Comparison of ENCODE assay signal across 10 cellular contexts in the genomic region with DNA sequence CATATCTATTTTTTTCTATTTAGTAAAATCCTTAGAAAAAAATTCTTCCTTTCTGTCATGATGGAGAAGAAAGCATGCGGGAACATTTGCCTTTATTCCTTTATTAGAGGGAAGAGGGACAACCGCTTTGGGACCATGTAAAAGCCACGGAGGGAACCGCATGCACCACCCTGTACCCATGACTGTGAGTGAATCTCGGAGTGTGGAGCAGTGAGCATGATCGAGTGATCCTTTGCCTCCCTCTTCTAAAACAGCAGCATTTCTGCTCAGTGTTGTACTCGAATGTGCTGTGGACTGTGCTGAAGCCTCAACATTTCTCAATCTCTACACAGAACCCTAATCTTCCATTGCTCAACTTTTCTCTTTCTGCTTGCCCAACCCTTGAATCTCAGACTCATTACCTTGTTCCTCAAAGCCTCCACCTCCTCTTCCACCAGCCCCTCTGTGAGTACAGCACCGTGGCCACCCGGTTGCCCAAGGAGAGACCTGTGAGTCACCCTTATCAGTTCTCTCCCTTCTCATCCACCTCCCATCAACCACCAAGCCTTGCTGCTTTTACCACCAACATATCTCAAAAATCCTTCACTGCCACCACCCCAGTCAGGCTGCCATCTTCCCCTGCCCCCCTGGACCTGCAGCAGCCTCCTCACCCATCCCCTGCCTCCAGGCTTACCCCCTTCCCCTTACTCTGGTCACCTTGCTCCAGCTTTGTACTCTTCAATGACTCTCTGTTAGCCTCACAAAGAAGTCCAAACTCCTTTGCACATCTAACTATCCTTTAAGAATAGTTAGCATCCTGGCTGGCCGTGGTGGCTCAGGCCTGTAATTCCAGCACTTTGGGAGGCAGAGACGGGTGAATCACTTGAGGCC.
DNase-seq lines count a peak whose midpoint lies in the region; ATAC-seq and TF ChIP-seq lines count a peak whose summit lies in the region.
"Had no signal": no experiment of that assay in that cellular context is flagged by ENCODE, and none has a peak within 500 bp of the region (broad histone marks: within the 10 kb centered on the region; RNA-seq: fewer than 3 reads in every experiment).

No MANE protein-coding gene starts in this region.

- CTCF ChIA-PET in IMR-90 (lab: Yijun Ruan, JAX) (no interaction called here), HEK293T (lab: Yijun Ruan, JAX) (no interaction called here)

- WGBS in IMR-90 (ENCODE audit: extremely low coverage in 2 of 2, insufficient read length in 1 of 2), 2 experiments = 50% methylated on average over 4 of the region's 11 CpGs; no CpG with 5 or more reads in 1 of the 2 experiments
- WGBS in right lobe of liver (ENCODE audit: insufficient coverage, low coverage, low lambda C conversion rate, missing lambda C conversion rate) = 64% methylated on average over 8 of the region's 11 CpGs
- 85 to 91% methylated on average over 11 of the region's 11 CpGs for WGBS in tibial nerve, 2 donors

- H3K79me1 ChIP-seq in IMR-90 (ENCODE audit: low read depth in 1 of 2, low read length in 2 of 2) = no peaks in the 10 kb centered on the region

- no peaks in the 10 kb centered on the region; the same call in 1 of the 2 replicates for H3K27me3 ChIP-seq in IMR-90 (ENCODE audit: control insufficient read depth, insufficient read depth, low read length)
- H3K27me3 ChIP-seq in right lobe of liver = no peaks in the 10 kb centered on the region
- H3K27me3 ChIP-seq in Karpas-422 (ENCODE audit: low read length) = no peaks in the 10 kb centered on the region
- no peaks in the 10 kb centered on the region for H3K27me3 ChIP-seq in tibial nerve
- H3K27me3 ChIP-seq: upper lobe of left lung had no signal

- no peak overlapping the region for H3K4me2 ChIP-seq in IMR-90 (ENCODE audit: low read depth, low read length)
- H3K4me2 ChIP-seq in Karpas-422 (ENCODE audit: low read depth, low read length, poor library complexity, severe bottlenecking) = no peak overlapping the region

- intact Hi-C loops in IMR-90 (cut with micrococcal nuclease) = no loop called here
- intact Hi-C loops in right lobe of liver (cut with DNase I) = no loop called here

- TF ChIP-seq CTCF in IMR-90 (conservative IDR thresholded peaks at IDR 0.05; ENCODE audit: low read depth, low read length) (no peak), right lobe of liver (IDR thresholded peaks at IDR 0.05) (no peak), tibial nerve (IDR thresholded peaks at IDR 0.05) (no peak)

- in situ Hi-C loops in IMR-90 (cut with MboI; ENCODE audit: low sequenced_read_pairs) = no loop called here

- peaks cover 6% of the 10 kb centered on the region for H3K27me3 Mint-ChIP-seq in activated T-cell treated with anti-CD3 and anti-CD28 coated beads, Interleukin-2, amount 50 U/mL, for 72 hours (ENCODE audit: low read depth)

- no peak overlapping the region for H3K18ac ChIP-seq in IMR-90 (ENCODE audit: low read depth, low read length)

- no peak for TF ChIP-seq RAD21 in IMR-90 (IDR thresholded peaks at IDR 0.05; ENCODE audit: low read length)

- H3K14ac ChIP-seq in IMR-90 (replicated peaks; ENCODE audit: low read depth, low read length) = no peak overlapping the region

- H4K91ac ChIP-seq in IMR-90 (ENCODE audit: insufficient read depth, low read depth, low read length) = no peak overlapping the region

- no peak overlapping the region for H2AK9ac ChIP-seq in IMR-90 (replicated peaks; ENCODE audit: low read depth, low read length, poor library complexity)

- ATAC-seq in IMR-90 (ENCODE audit: low read depth) = 0 out of 2 replicates have a peak, but pooled peaks have one; percentile 42
- ATAC-seq in activated T-cell treated with anti-CD3 and anti-CD28 coated beads, Interleukin-2, amount 50 U/mL, for 72 hours (replicated peaks in 1 of 2) = peak; percentile 84 to 89
- ATAC-seq in right lobe of liver = peak in 3 of 4 donors; percentile 33 to 60 (median 44)
- no peak for ATAC-seq in GM21619 (IDR thresholded peaks at IDR 0.05; ENCODE audit: unreplicated experiment)

- no peaks in the 10 kb centered on the region for H3K36me3 Mint-ChIP-seq in activated T-cell treated with anti-CD3 and anti-CD28 coated beads, Interleukin-2, amount 50 U/mL, for 72 hours (ENCODE audit: insufficient read depth in 2 of 2)

- H2BK20ac ChIP-seq in IMR-90 (ENCODE audit: low read depth, low read length) = no peak overlapping the region

- peaks cover 32% of the 10 kb centered on the region for H3K4me1 Mint-ChIP-seq in activated T-cell treated with anti-CD3 and anti-CD28 coated beads, Interleukin-2, amount 50 U/mL, for 72 hours (ENCODE audit: low read depth)

- H2BK120ac ChIP-seq in IMR-90 (ENCODE audit: low read depth, low read length) = no peak overlapping the region

- H3K9me1 ChIP-seq in IMR-90 (ENCODE audit: insufficient read depth, low read length) = peaks cover 11% of the 10 kb centered on the region

- no peak overlapping the region for H3K23ac ChIP-seq in IMR-90 (ENCODE audit: low read depth, low read length)

- TF ChIP-seq POLR2A in IMR-90 (IDR thresholded peaks at IDR 0.05; ENCODE audit: low read depth, low read length) (no peak), right lobe of liver (IDR thresholded peaks at IDR 0.05) (no peak), tibial nerve (IDR thresholded peaks at IDR 0.05) (no peak)

- dilution Hi-C loops in IMR-90 (cut with HindIII; ENCODE audit: low sequenced_read_pairs, unreplicated experiment) = no loop called here

- no peak overlapping the region for H3K4me3 ChIP-seq in IMR-90 (ENCODE audit: insufficient read depth, low read depth, low read length)
- no peak overlapping the region for H3K4me3 ChIP-seq in right lobe of liver
- H3K4me3 ChIP-seq in Karpas-422 (ENCODE audit: low read length) = no peak overlapping the region
- no peak overlapping the region for H3K4me3 ChIP-seq in tibial nerve
- H3K4me3 ChIP-seq: upper lobe of left lung had no signal

- H3K9ac ChIP-seq in IMR-90 (ENCODE audit: low read depth, low read length) = no peak overlapping the region
- no peak overlapping the region for H3K9ac ChIP-seq in Karpas-422 (ENCODE audit: low read length)

- H3K9me3 ChIP-seq in IMR-90 (ENCODE audit: control insufficient read depth, insufficient read depth, low read length) = no peaks in the 10 kb centered on the region
- no peaks in the 10 kb centered on the region for H3K9me3 ChIP-seq in right lobe of liver
- H3K9me3 ChIP-seq in Karpas-422 (ENCODE audit: low read length) = no peaks in the 10 kb centered on the region
- H3K9me3 ChIP-seq in tibial nerve = no peaks in the 10 kb centered on the region
- H3K9me3 ChIP-seq: upper lobe of left lung had no signal

- no peak overlapping the region for H4K8ac ChIP-seq in IMR-90 (ENCODE audit: low read depth in 2 of 2, low read length in 2 of 2)

- H3K36me3 ChIP-seq in IMR-90 (ENCODE audit: control insufficient read depth, insufficient read depth, low read length) (no peaks in the 10 kb centered on the region), right lobe of liver (no peaks in the 10 kb centered on the region), Karpas-422 (ENCODE audit: insufficient read depth, low read length) (no peaks in the 10 kb centered on the region), tibial nerve (peaks cover 0 to 12% (median 0%) of the 10 kb centered on the region in 3 donors)
- H3K36me3 ChIP-seq: upper lobe of left lung had no signal

- no peak overlapping the region for H3K4ac ChIP-seq in IMR-90 (ENCODE audit: low read depth, low read length)

- H3K9me3 Mint-ChIP-seq in activated T-cell treated with anti-CD3 and anti-CD28 coated beads, Interleukin-2, amount 50 U/mL, for 72 hours = no peaks in the 10 kb centered on the region

- no peaks in the 10 kb centered on the region for H4K20me1 ChIP-seq in IMR-90 (ENCODE audit: insufficient read depth, low read length)
- no peaks in the 10 kb centered on the region for H4K20me1 ChIP-seq in Karpas-422 (ENCODE audit: insufficient read depth, low read depth, low read length)

- BruUV-seq in IMR-90 (replicated peaks; lab: Mats Ljungman, UMichigan) = no TSS peak

- H3K27ac Mint-ChIP-seq in activated T-cell treated with anti-CD3 and anti-CD28 coated beads, Interleukin-2, amount 50 U/mL, for 72 hours = no peak overlapping the region

- H3K27ac ChIP-seq in IMR-90 (ENCODE audit: insufficient read depth, low read length) (no peak overlapping the region), right lobe of liver (no peak overlapping the region), Karpas-422 (ENCODE audit: low read length) (no peak overlapping the region), tibial nerve (no peak overlapping the region)
- H3K27ac ChIP-seq: upper lobe of left lung had no signal

- no peak overlapping the region for H3K4me3 Mint-ChIP-seq in activated T-cell treated with anti-CD3 and anti-CD28 coated beads, Interleukin-2, amount 50 U/mL, for 72 hours

- H3K4me1 ChIP-seq in IMR-90 (ENCODE audit: control insufficient read depth, insufficient read depth, low read length) = peaks cover 13% of the 10 kb centered on the region
- peaks cover 0 to 24% (median 3%) of the 10 kb centered on the region in 4 donors for H3K4me1 ChIP-seq in right lobe of liver
- H3K4me1 ChIP-seq in Karpas-422 (ENCODE audit: low read length) = no peaks in the 10 kb centered on the region
- H3K4me1 ChIP-seq in tibial nerve = peaks cover 0 to 14% (median 8%) of the 10 kb centered on the region in 4 donors
- H3K4me1 ChIP-seq: upper lobe of left lung had no signal

- H2AK5ac ChIP-seq in IMR-90 (ENCODE audit: low read depth, low read length) = no peak overlapping the region

- no peak overlapping the region for H3K56ac ChIP-seq in IMR-90 (ENCODE audit: extremely low read depth, insufficient read depth, low read length)

- POLR2A ChIA-PET in IMR-90 (lab: Charles Lee; ENCODE audit: unreplicated experiment) (no interaction called here), HEK293T (lab: Yijun Ruan, JAX) (no interaction called here)

- peak; percentile 63 for DNase-seq in CD1c-positive myeloid dendritic cell (ENCODE audit: extremely low spot score)
- DNase-seq in IMR-90 = peak; percentile 39
- peak; percentile 18 to 53 for DNase-seq in activated T-cell treated with anti-CD3 and anti-CD28 coated beads, Interleukin-2, amount 50 U/mL, for 72 hours
- no peak for DNase-seq in right lobe of liver
- DNase-seq in Karpas-422 = no peak
- no peak for DNase-seq in tibial nerve (ENCODE audit: low spot score in 2 of 2)
- DNase-seq in HEK293T (ENCODE audit: extremely low spot score) = no peak
- DNase-seq: RPMI8226, upper lobe of left lung had no signal

- H2AFZ ChIP-seq in IMR-90 (replicated peaks; ENCODE audit: low read length, poor library complexity) = no peak overlapping the region
- no peak overlapping the region for H2AFZ ChIP-seq in Karpas-422 (ENCODE audit: low read length)

- no peak for TF ChIP-seq EP300 in tibial nerve (IDR thresholded peaks at IDR 0.05)

- H4K5ac ChIP-seq in IMR-90 (ENCODE audit: low read depth, low read length) = no peak overlapping the region

- no peaks in the 10 kb centered on the region for H3K79me2 ChIP-seq in Karpas-422 (ENCODE audit: low read length)

- no peaks in the 10 kb centered on the region for H3K9me2 ChIP-seq in Karpas-422 (replicated peaks; ENCODE audit: insufficient read depth, low read length)

- no peak overlapping the region for H2BK15ac ChIP-seq in IMR-90 (ENCODE audit: low read depth, low read length)

- H2BK5ac ChIP-seq in IMR-90 (ENCODE audit: low read depth, low read length, poor library complexity, severe bottlenecking) = no peak overlapping the region

TF ChIP-seq in HEK293T, 16 proteins besides CTCF, POLR2A, EP300 and RAD21 (continues in another document):
- TF ChIP-seq HDGF (IDR thresholded peaks at IDR 0.05; ENCODE audit: borderline replicate concordance) = no peak
- no peak for TF ChIP-seq ARNT (IDR thresholded peaks at IDR 0.05)
- TF ChIP-seq LEF1 (IDR thresholded peaks at IDR 0.05; ENCODE audit: borderline replicate concordance) = no peak

Comparison
In these comparisons a context has a peak if more than half of its experiments do, and no peak if none do; other contexts are left out.
1. DNase-seq: peak in CD1c-positive myeloid dendritic cell (single experiment), IMR-90 (single experiment) and activated T-cell treated with anti-CD3 and anti-CD28 coated beads, Interleukin-2, amount 50 U/mL, for 72 hours (2 of 2); none in right lobe of liver (0 of 3), Karpas-422 (single experiment), tibial nerve (0 of 2) and HEK293T (single experiment).